ENCODE assay signal across 20 cellular contexts in the genomic region with DNA sequence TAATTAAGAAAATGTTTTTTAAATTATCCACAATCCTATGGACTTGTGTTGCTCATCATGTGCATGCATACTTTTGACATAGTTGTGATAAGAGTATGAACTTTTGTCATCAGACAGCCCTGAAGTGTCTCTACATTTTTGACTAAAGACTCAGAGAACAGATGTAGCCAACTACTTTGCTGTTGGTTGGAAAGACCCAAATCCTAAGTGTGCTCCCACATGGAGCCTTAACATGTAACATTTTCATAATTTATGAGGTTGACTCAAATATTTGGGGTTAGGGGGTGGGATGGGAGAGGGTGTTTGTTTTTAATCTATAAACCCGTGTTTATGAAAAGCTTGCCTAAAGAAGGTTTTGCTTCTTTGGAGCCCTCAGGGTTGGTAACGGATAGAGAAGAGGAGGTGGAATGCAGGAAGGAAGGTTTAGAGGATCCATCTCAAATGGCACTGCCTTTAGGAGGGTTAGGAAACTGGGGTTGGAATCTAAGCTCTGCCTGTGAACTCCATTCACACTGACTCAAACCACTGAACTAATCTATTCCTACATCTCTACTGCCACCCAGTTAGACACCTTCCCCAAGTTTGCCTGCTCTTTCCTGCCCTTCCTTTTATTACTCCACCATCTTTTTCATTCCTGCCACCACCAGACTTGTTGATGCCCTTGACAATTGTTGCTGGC. TPM values are rescaled to one million over a fixed set of nuclear protein-coding genes. Genes with fewer than 3 reads are reported as not detected.
DNase-seq lines count a peak whose midpoint lies in the region; ATAC-seq and TF ChIP-seq lines count a peak whose summit lies in the region.
"Had no signal": no experiment of that assay in that cellular context is flagged by ENCODE, and none has a peak within 500 bp of the region (broad histone marks: within the 10 kb centered on the region; RNA-seq: fewer than 3 reads in every experiment).

No MANE protein-coding gene starts in this region.

- H3K27ac Mint-ChIP-seq in brain: peak overlapping the region; percentile 97 to 99 (median 98)
- H3K27ac Mint-ChIP-seq: B cell, H9 had no signal

- TF ChIP-seq CTCF in brain (conservative IDR thresholded peaks at IDR 0.05) (no peak), thyroid gland (IDR thresholded peaks at IDR 0.05) (no peak)

- peak overlapping the region; percentile 93 to 99 (median 95) for H3K4me3 Mint-ChIP-seq in brain
- H3K4me3 Mint-ChIP-seq: B cell, H9 had no signal

- ATAC-seq in GM18873 (IDR thresholded peaks at IDR 0.05; ENCODE audit: low FRiP score, unreplicated experiment) (no peak), HG03565 (IDR thresholded peaks at IDR 0.05; ENCODE audit: unreplicated experiment) (no peak), HG03039 (IDR thresholded peaks at IDR 0.05; ENCODE audit: unreplicated experiment) (no peak), HG03521 (IDR thresholded peaks at IDR 0.05; ENCODE audit: unreplicated experiment) (no peak)
- ATAC-seq: left cardiac atrium, right cardiac atrium had no signal

- intact Hi-C loops in thyroid gland (cut with DNase I): loop anchor here (5.0 kb wide), 1 partner anchor 37 kb away; no protein-coding TSS in a partner anchor

- TF ChIP-seq POLR2A in thyroid gland (IDR thresholded peaks at IDR 0.05): no peak

- peak overlapping the region in 2 of 3 donors; percentile 4 to 6 for H3K27ac ChIP-seq in thyroid gland
- H3K27ac ChIP-seq: colonic mucosa had no signal

- no peak overlapping the region for H3K4me3 ChIP-seq in thyroid gland (replicated peaks in 1 of 3)
- H3K4me3 ChIP-seq: colonic mucosa had no signal

- no peaks in the 10 kb centered on the region for H3K9me3 ChIP-seq in thyroid gland
- H3K9me3 ChIP-seq: colonic mucosa had no signal

- peaks cover 16% of the 10 kb centered on the region for H3K27me3 Mint-ChIP-seq in brain

- peaks cover 40% of the 10 kb centered on the region for H3K36me3 Mint-ChIP-seq in brain

- peaks cover 0 to 5% (median 0%) of the 10 kb centered on the region in 5 experiments for H3K9me3 Mint-ChIP-seq in brain
- H3K9me3 Mint-ChIP-seq: H9 had no signal

- peaks cover 85% of the 10 kb centered on the region for H3K4me1 Mint-ChIP-seq in brain

- peaks cover 9 to 14% of the 10 kb centered on the region in 2 donors for H3K36me3 ChIP-seq in thyroid gland
- H3K36me3 ChIP-seq: colonic mucosa had no signal

- peak; percentile 14 for DNase-seq in ELR (ENCODE audit: low read depth)
- DNase-seq in islet precursor cell: peak; percentile 25
- no peak for DNase-seq in thyroid gland
- DNase-seq: activated CD4-positive, alpha-beta T cell treated with anti-CD3 and anti-CD28 coated beads for 4 hours; Calu3; colonic mucosa; erythroblast; GF-D8; H9; left cardiac atrium; midbrain; NCI-H2171; right cardiac atrium; stimulated activated CD4-positive, alpha-beta T cell treated with anti-CD3 and anti-CD28 coated beads, Interleukin-2, amount 100 ng/mL, for 24 hours had no signal

- H3K4me1 ChIP-seq in thyroid gland: peaks cover 21 to 23% of the 10 kb centered on the region in 2 donors
- H3K4me1 ChIP-seq: colonic mucosa had no signal

- 79 to 84% methylated on average over 2 of the region's 2 CpGs for WGBS in thyroid gland, 2 donors

- no peaks in the 10 kb centered on the region for H3K27me3 ChIP-seq in thyroid gland

RNA-seq across cellular contexts. Expression of a gene that starts 3.7 kb away (rescaled TPM):
- polyA plus RNA-seq in brain (ENCODE audit: insufficient read depth, low read depth, low replicate concordance): 23.3 TPM
- 10 to 100 TPM; 40.2 to 68.3 (median 51.2) TPM for total RNA-seq in thyroid gland

Comparison
In these comparisons a context has a peak if more than half of its experiments do, and no peak if none do; other contexts are left out.
1. DNase-seq: peak in ELR (single experiment) and islet precursor cell (single experiment); none in thyroid gland (0 of 2).